In genomic region chr19:506404-507285, GRCh38 we compare ENCODE assay signal across 1 cellular context.
TF ChIP-seq lines count a peak whose summit lies in the region.

No MANE protein-coding gene starts in this region.

TF ChIP-seq in WTC11, 78 proteins besides CTCF, POLR2A, EP300 and RAD21 (continued from another document):
- peak; percentile 76; the same call in 1 of the 2 replicates for TF ChIP-seq FOXP4 (CRISPR knock-in tag; IDR thresholded peaks at IDR 0.05)
- no peak for TF ChIP-seq ZNF512 (CRISPR knock-in tag; IDR thresholded peaks at IDR 0.05; ENCODE audit: borderline replicate concordance)
- TF ChIP-seq ZNF281 (CRISPR knock-in tag; IDR thresholded peaks at IDR 0.05), result no peak
- TF ChIP-seq E2F5 (CRISPR knock-in tag; IDR thresholded peaks at IDR 0.05), result 0 out of 2 replicates have a peak, but pooled peaks have one; percentile 25
- no peak for TF ChIP-seq SMAD4 (CRISPR knock-in tag; IDR thresholded peaks at IDR 0.05)
- no peak for TF ChIP-seq MLX (CRISPR knock-in tag; IDR thresholded peaks at IDR 0.05)
- TF ChIP-seq NFYB (CRISPR knock-in tag; conservative IDR thresholded peaks at IDR 0.05; ENCODE audit: low read depth), result 0 out of 2 replicates have a peak, but pooled peaks have one; percentile 11
- no peak for TF ChIP-seq CDX4 (CRISPR knock-in tag; IDR thresholded peaks at IDR 0.05; ENCODE audit: borderline replicate concordance)
- peak; percentile 26; the same call in 1 of the 2 replicates for TF ChIP-seq FOXK1 (CRISPR knock-in tag; IDR thresholded peaks at IDR 0.05)
- peak; percentile 35; the same call in 1 of the 2 replicates for TF ChIP-seq USF1 (CRISPR knock-in tag; IDR thresholded peaks at IDR 0.05)
- peak; percentile 90 for TF ChIP-seq HMGXB4 (CRISPR knock-in tag; IDR thresholded peaks at IDR 0.05)
- TF ChIP-seq SP1 (CRISPR knock-in tag; conservative IDR thresholded peaks at IDR 0.05), result peak; percentile 49; the same call in 1 of the 2 replicates
- TF ChIP-seq ZNF121 (CRISPR knock-in tag; IDR thresholded peaks at IDR 0.05), result peak; percentile 69; the same call in 1 of the 2 replicates
- TF ChIP-seq IRF1 (CRISPR knock-in tag; IDR thresholded peaks at IDR 0.05), result no peak
- TF ChIP-seq ZNF396 (CRISPR knock-in tag; IDR thresholded peaks at IDR 0.05; ENCODE audit: borderline replicate concordance), result no peak
- no peak for TF ChIP-seq ATF3 (CRISPR knock-in tag; conservative IDR thresholded peaks at IDR 0.05)
- TF ChIP-seq NR1H2 (CRISPR knock-in tag; IDR thresholded peaks at IDR 0.05), result no peak
- no peak for TF ChIP-seq NFE2L1 (CRISPR knock-in tag; IDR thresholded peaks at IDR 0.05)
